In genomic region chr10:75111367-75111905, GRCh38 we compare ENCODE assay signal across 8 cellular contexts. TPM values are rescaled to one million over a fixed set of nuclear protein-coding genes. Genes with fewer than 3 reads are reported as not detected.
DNase-seq lines count a peak whose midpoint lies in the region; ATAC-seq and TF ChIP-seq lines count a peak whose summit lies in the region.

SAMD8 (plus strand) TSS chr10:75111656; CDS start chr10:75150529, 38,873 bp downstream.

- no peaks in the 10 kb centered on the region for H3K9me3 Mint-ChIP-seq in activated CD4-positive, alpha-beta T cell treated with anti-CD3 and anti-CD28 coated beads, Interleukin-2, amount 10 ng/mL, durations not matched to agents 7 days and 5 days

- H3K9ac ChIP-seq in colonic mucosa (ENCODE audit: low read depth in 2 of 2, low read length in 2 of 2) = peak within 1 kb of the TSS; percentile 92 to 96

- H3K4me3 ChIP-seq in colonic mucosa = peak within 1 kb of the TSS; percentile 69

- peak; percentile 39 for DNase-seq in SIG-M5 (lab: John Stamatoyannopoulos, UW)
- DNase-seq in SIG-M5 treated with dmso at 0.1 percent for 504 hours (lab: John Stamatoyannopoulos, UW; ENCODE audit: unreplicated experiment) = no peak
- DNase-seq in NCI-H524 (lab: John Stamatoyannopoulos, UW) = peak; percentile 72 to 80
- peak; percentile 96 for DNase-seq in activated CD4-positive, alpha-beta T cell treated with anti-CD3 and anti-CD28 coated beads, Interleukin-2, amount 10 ng/mL, durations not matched to agents 7 days and 5 days
- peak; percentile 94 for DNase-seq in colonic mucosa
- DNase-seq in left kidney (ENCODE audit: low read depth, low spot score) = peak; percentile 98
- DNase-seq in stimulated activated CD4-positive, alpha-beta T cell treated with anti-CD3 and anti-CD28 coated beads, Interleukin-1b, Interleukin-23, amount 100 ng/mL, for 4 hours (ENCODE audit: low read depth in 2 of 2) = peak; percentile 88 to 92

- ATAC-seq in HG03139 (IDR thresholded peaks at IDR 0.05; ENCODE audit: unreplicated experiment) = peak; percentile 67

- H3K4me1 Mint-ChIP-seq in activated CD4-positive, alpha-beta T cell treated with anti-CD3 and anti-CD28 coated beads, Interleukin-2, amount 10 ng/mL, durations not matched to agents 7 days and 5 days = peaks cover 57% of the 10 kb centered on the region

- H3K27me3 Mint-ChIP-seq in activated CD4-positive, alpha-beta T cell treated with anti-CD3 and anti-CD28 coated beads, Interleukin-2, amount 10 ng/mL, durations not matched to agents 7 days and 5 days = no peaks in the 10 kb centered on the region

- intact Hi-C loops in colonic mucosa (cut with DNase I) = no loop called here

- H3K4me3 Mint-ChIP-seq in activated CD4-positive, alpha-beta T cell treated with anti-CD3 and anti-CD28 coated beads, Interleukin-2, amount 10 ng/mL, durations not matched to agents 7 days and 5 days = peak within 1 kb of the TSS; percentile 80

- TF ChIP-seq CTCF in colonic mucosa (IDR thresholded peaks at IDR 0.05) = peak; percentile 27

- H3K36me3 Mint-ChIP-seq in activated CD4-positive, alpha-beta T cell treated with anti-CD3 and anti-CD28 coated beads, Interleukin-2, amount 10 ng/mL, durations not matched to agents 7 days and 5 days (ENCODE audit: low read depth) = peaks cover 7% of the 10 kb centered on the region

- no peaks in the 10 kb centered on the region for H3K27me3 ChIP-seq in colonic mucosa

- peak within 1 kb of the TSS; percentile 99 for H3K27ac Mint-ChIP-seq in activated CD4-positive, alpha-beta T cell treated with anti-CD3 and anti-CD28 coated beads, Interleukin-2, amount 10 ng/mL, durations not matched to agents 7 days and 5 days

- POLR2A ChIA-PET in activated CD4-positive, alpha-beta T cell treated with anti-CD3 and anti-CD28 coated beads, Interleukin-2, amount 10 ng/mL, durations not matched to agents 7 days and 5 days (lab: Charles Lee) = no interaction called here

- no peaks in the 10 kb centered on the region for H3K36me3 ChIP-seq in colonic mucosa

- H3K9me3 ChIP-seq in colonic mucosa = no peaks in the 10 kb centered on the region

- H3K4me1 ChIP-seq in colonic mucosa = no peaks in the 10 kb centered on the region

- H3K27ac ChIP-seq in colonic mucosa = peak within 1 kb of the TSS; percentile 96

- CTCF ChIA-PET in activated CD4-positive, alpha-beta T cell treated with anti-CD3 and anti-CD28 coated beads, Interleukin-2, amount 10 ng/mL, durations not matched to agents 7 days and 5 days (lab: Charles Lee) = interaction anchor here (1.5 to 3.2 kb wide), 4 partner anchors 14 to 867 kb away, joined by 3 to 25 read pairs (median 4); partner anchors contain the start of gene COMTD1

RNA-seq across cellular contexts. Expression of gene SAMD8, which starts in this region (rescaled TPM):
- total RNA-seq in activated CD4-positive, alpha-beta T cell treated with anti-CD3 and anti-CD28 coated beads, Interleukin-2, amount 10 ng/mL, durations not matched to agents 7 days and 5 days = 10 to 100 TPM; 12.9 to 13.3 TPM
- total RNA-seq in colonic mucosa = 10 to 100 TPM in 1 of 2 donors, 1 to 10 TPM in 1; 8.9 to 21.5 TPM
